ENCODE assay signal across 23 cellular contexts in the genomic region with DNA sequence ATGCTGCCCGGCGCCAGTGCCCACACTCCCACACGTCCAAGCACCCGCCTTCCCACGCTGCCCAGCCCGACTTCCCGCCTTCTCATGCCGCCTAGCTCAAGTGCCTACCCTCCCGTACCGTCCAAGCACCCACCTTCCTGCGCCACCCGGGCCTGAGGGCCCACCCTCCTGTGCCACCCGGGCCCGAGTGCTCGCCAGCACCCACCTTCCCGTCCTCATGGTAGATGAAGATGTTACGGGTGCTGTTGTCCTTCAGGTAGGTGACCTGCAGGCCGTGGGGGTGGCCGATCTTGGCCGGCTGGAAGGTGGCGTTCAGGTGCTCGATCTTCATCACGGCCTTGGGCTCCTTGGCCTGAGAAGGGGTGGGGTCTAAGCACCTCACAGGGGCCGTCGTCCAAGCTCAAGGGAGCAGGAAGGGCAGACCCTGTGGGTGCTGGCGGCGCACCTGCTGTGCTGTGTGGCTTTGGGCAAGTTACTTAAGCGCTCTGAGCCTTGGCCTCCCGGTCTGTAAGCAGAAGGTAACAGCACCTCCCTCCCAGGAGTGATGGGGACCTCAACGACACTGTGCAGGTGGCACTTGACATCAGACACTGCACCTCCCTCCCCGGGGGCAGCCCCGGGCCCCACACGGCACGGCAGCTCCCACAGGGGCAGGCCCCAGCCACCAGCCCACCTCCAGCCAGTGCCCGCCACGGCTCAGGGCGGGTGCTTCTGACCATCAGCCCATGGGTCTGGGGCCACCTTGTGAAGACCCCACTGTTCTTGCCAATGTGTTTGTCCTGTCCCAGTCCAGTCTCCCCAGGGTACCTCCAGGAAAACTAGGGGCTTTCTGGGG. TPM values are rescaled to one million over a fixed set of nuclear protein-coding genes. Genes with fewer than 3 reads are reported as not detected.
DNase-seq lines count a peak whose midpoint lies in the region; ATAC-seq and TF ChIP-seq lines count a peak whose summit lies in the region.
"Had no signal": no experiment of that assay in that cellular context is flagged by ENCODE, and none has a peak within 500 bp of the region (broad histone marks: within the 10 kb centered on the region; RNA-seq: fewer than 3 reads in every experiment).

No MANE protein-coding gene starts in this region.

- no peak overlapping the region for H3K4ac ChIP-seq in neuronal stem cell (ENCODE audit: low read length)

- H3K23ac ChIP-seq in neuronal stem cell (ENCODE audit: low read depth, low read length, poor library complexity), result peak overlapping the region; percentile 68

- intact Hi-C loops in left ventricle myocardium inferior (cut with micrococcal nuclease) (no loop called here), cardiac septum (cut with DNase I) (no loop called here), thyroid gland (cut with DNase I) (no loop called here)

- H3K18ac ChIP-seq in neuronal stem cell (ENCODE audit: low read length), result peak overlapping the region; percentile 48

- peak overlapping the region; percentile 75 for H2BK15ac ChIP-seq in neuronal stem cell (ENCODE audit: low read length)

- WGBS in neuronal stem cell (ENCODE audit: extremely low coverage in 2 of 2, insufficient read length in 2 of 2, insufficient replicate concordance in 1 of 2), 2 donors, result no CpG with 5 or more reads among the region's 37 CpGs
- 88 to 93% methylated on average over 29 to 33 of the region's 37 CpGs for WGBS in thyroid gland, 2 donors

- H4K8ac ChIP-seq in neuronal stem cell (ENCODE audit: low read depth, low read length), result peak overlapping the region; percentile 23

- H2BK12ac ChIP-seq in neuronal stem cell (ENCODE audit: low read length), result peak overlapping the region; percentile 84

- H4K91ac ChIP-seq in neuronal stem cell (ENCODE audit: low read depth, low read length, poor library complexity), result no peak overlapping the region

- no peak overlapping the region for H2AFZ ChIP-seq in neuronal stem cell (ENCODE audit: low read length)

- H2BK5ac ChIP-seq in neuronal stem cell (ENCODE audit: low read length), result peak overlapping the region; percentile 75

- no peak for TF ChIP-seq POLR2A in thyroid gland (IDR thresholded peaks at IDR 0.05)

- H3K27ac ChIP-seq in left ventricle myocardium inferior (replicated peaks), result no peak overlapping the region
- H3K27ac ChIP-seq in coronary artery, result peak overlapping the region in 1 of 2 donors; percentile 23
- H3K27ac ChIP-seq in neuronal stem cell (replicated peaks; ENCODE audit: low read length), result no peak overlapping the region
- H3K27ac ChIP-seq in thyroid gland, result no peak overlapping the region

- ATAC-seq in GM18498 (IDR thresholded peaks at IDR 0.05; ENCODE audit: unreplicated experiment), result no peak
- ATAC-seq: activated T-cell treated with anti-CD3 and anti-CD28 coated beads, Interleukin-2, amount 50 U/mL, for 4 hours; mucosa of descending colon; Panc1; stimulated activated memory B cell treated with anti-CD40 and anti-IgM and Interleukin-4, amounts not matched to agents 10 μg/mL and 1 μg/mL and 100 μg/mL, for 72 hours had no signal

- H3K4me2 ChIP-seq in neuronal stem cell (ENCODE audit: insufficient read depth, low read length, poor library complexity, severe bottlenecking), result no peak overlapping the region

- peaks cover 6% of the 10 kb centered on the region for H3K79me1 ChIP-seq in neuronal stem cell (ENCODE audit: low read depth, low read length)

- H3K14ac ChIP-seq in neuronal stem cell (ENCODE audit: low read length), result peak overlapping the region; percentile 38

- DNase-seq in left ventricle myocardium inferior, result no peak
- DNase-seq in cardiac septum (ENCODE audit: low spot score), result no peak
- no peak for DNase-seq in coronary artery (ENCODE audit: low spot score)
- no peak for DNase-seq in neuronal stem cell (ENCODE audit: low spot score)
- DNase-seq in thyroid gland, result no peak
- DNase-seq in kidney tubule cell (ENCODE audit: low spot score), result no peak
- DNase-seq in hypothalamus (lab: John Stamatoyannopoulos, UW), result no peak
- DNase-seq: activated CD4-positive, alpha-beta T cell treated with anti-CD3 and anti-CD28 coated beads, Interleukin-2, amount 10 ng/mL, durations not matched to agents 7 days and 5 days; activated gamma-delta T cell treated with Interleukin-2 at 50 U/mL for 16 hours; activated T-cell treated with anti-CD3 and anti-CD28 coated beads, Interleukin-2, amount 50 U/mL, for 4 hours; DMS53; glutamatergic neuron; Kasumi-1; mucosa of descending colon; NCI-H2171 treated with DMSO at 0.1 percent for 48 hours; NCI-H524 treated with DMSO at 0.1 percent for 48 hours; posterior cingulate gyrus; SHP77 treated with DMSO at 0.1 percent for 48 hours; stimulated activated CD4-positive, alpha-beta T cell treated with anti-CD3 and anti-CD28 coated beads, Interleukin-4, amount 100 ng/mL, for 4 hours; T1000 had no signal

- H2AK5ac ChIP-seq in neuronal stem cell (ENCODE audit: low read depth, low read length), result peak overlapping the region; percentile 97

- peak overlapping the region; percentile 47 for H2BK120ac ChIP-seq in neuronal stem cell (ENCODE audit: low read depth, low read length)

- H3K4me3 ChIP-seq in left ventricle myocardium inferior, result peak overlapping the region; percentile 27
- peak overlapping the region; percentile 56 for H3K4me3 ChIP-seq in coronary artery
- H3K4me3 ChIP-seq in neuronal stem cell (ENCODE audit: low read length in 2 of 2), result no peak overlapping the region
- H3K4me3 ChIP-seq in thyroid gland (replicated peaks in 1 of 3), result no peak overlapping the region
- H3K4me3 ChIP-seq: mucosa of descending colon had no signal

- H3K4me1 ChIP-seq in left ventricle myocardium inferior, result peaks cover 11% of the 10 kb centered on the region
- peaks cover 2 to 4% of the 10 kb centered on the region in 2 donors for H3K4me1 ChIP-seq in neuronal stem cell (ENCODE audit: control insufficient read depth in 2 of 2, insufficient read depth in 1 of 2, low read depth in 1 of 2, low read length in 2 of 2)
- peaks cover 0 to 11% of the 10 kb centered on the region in 2 donors for H3K4me1 ChIP-seq in thyroid gland

- H3K36me3 ChIP-seq in left ventricle myocardium inferior (no peaks in the 10 kb centered on the region), neuronal stem cell (replicated peaks in 1 of 2; ENCODE audit: control insufficient read depth in 2 of 2, insufficient read depth in 2 of 2, low read length in 2 of 2) (no peaks in the 10 kb centered on the region), thyroid gland (no peaks in the 10 kb centered on the region)

- H3K9me3 ChIP-seq in left ventricle myocardium inferior (replicated peaks), result no peaks in the 10 kb centered on the region
- no peaks in the 10 kb centered on the region for H3K9me3 ChIP-seq in neuronal stem cell (replicated peaks in 1 of 2; ENCODE audit: control insufficient read depth in 2 of 2, insufficient read depth in 1 of 2, low read depth in 1 of 2, low read length in 2 of 2)
- no peaks in the 10 kb centered on the region for H3K9me3 ChIP-seq in thyroid gland
- H3K9me3 ChIP-seq: mucosa of descending colon had no signal

- TF ChIP-seq CTCF in left ventricle myocardium inferior (IDR thresholded peaks at IDR 0.05; ENCODE audit: borderline replicate concordance) (no peak), coronary artery (IDR thresholded peaks at IDR 0.05) (no peak), thyroid gland (IDR thresholded peaks at IDR 0.05) (no peak)

- peaks cover 20% of the 10 kb centered on the region for H3K27me3 ChIP-seq in left ventricle myocardium inferior (ENCODE audit: low read depth)
- H3K27me3 ChIP-seq in neuronal stem cell (ENCODE audit: control insufficient read depth in 3 of 3, insufficient read depth in 3 of 3, low read depth in 1 of 3, low read length in 3 of 3), result peaks cover 0 to 33% (median 9%) of the 10 kb centered on the region in 3 experiments
- H3K27me3 ChIP-seq in thyroid gland, result no peaks in the 10 kb centered on the region

- H3K9ac ChIP-seq in neuronal stem cell (ENCODE audit: low read depth, low read length, poor library complexity), result no peak overlapping the region

RNA-seq across cellular contexts. Expression of a gene that starts 27.8 kb away (rescaled TPM):
- total RNA-seq in left ventricle myocardium inferior (22.9 TPM), cardiac septum (21.3 TPM), thyroid gland (10 to 100 TPM; 29.2 to 38.7 (median 34.3) TPM)
- polyA plus RNA-seq in neuronal stem cell (2013, experiment 1 of 2), result 28.4 TPM
- polyA plus RNA-seq in neuronal stem cell (2013, experiment 2 of 2), result 27.9 TPM

RNA-seq across cellular contexts. Expression of a gene that starts 50.3 kb away (rescaled TPM):
- total RNA-seq in left ventricle myocardium inferior, result 8.4 TPM
- total RNA-seq in cardiac septum, result 12.5 TPM
- polyA plus RNA-seq in neuronal stem cell (2013, experiment 1 of 2), result 0.50 TPM
- 0.48 TPM for polyA plus RNA-seq in neuronal stem cell (2013, experiment 2 of 2)
- total RNA-seq in thyroid gland, result 10 to 100 TPM; 11.7 to 29.9 (median 23.4) TPM

Comparison
In these comparisons a context has a peak if more than half of its experiments do, and no peak if none do; other contexts are left out.
1. H3K4me3 ChIP-seq: peak in left ventricle myocardium inferior (single experiment) and coronary artery (single experiment); none in neuronal stem cell (0 of 2) and thyroid gland (0 of 3).